ENCODE assay signal across 8 cellular contexts in the genomic region with DNA sequence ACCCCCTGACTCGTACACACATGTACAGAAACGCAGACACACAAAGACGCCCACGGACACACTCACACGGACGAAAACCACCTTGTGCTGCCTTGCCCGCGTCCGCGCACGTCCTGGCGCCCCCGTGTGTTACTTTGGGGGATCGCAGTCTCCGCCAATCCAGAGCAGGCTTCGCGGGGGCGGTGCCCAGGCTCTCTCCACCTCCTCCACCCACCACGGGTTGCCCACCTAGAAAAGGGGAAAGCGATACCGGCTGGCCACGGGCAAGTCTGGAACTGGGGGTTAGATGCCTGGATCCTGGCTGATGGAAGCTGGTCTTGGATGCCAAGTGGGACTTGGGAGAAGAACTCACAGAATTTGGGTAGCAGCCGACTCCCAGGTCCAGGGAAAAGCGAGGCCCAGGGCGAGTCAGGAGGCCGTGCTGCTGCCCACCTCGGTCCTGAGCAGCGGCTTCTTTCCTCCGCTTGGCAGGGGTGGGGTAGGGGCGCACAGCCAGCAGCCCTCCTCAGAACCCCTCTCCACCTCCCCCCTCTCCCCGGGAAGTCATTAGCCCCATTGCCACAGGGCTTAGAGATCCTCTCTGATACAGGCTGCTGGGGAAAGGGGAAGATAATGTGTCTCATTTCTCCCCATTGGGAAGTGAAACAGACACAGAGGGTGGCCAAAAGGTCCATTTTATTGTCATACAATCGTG. TPM values are rescaled to one million over a fixed set of nuclear protein-coding genes. Genes with fewer than 3 reads are reported as not detected.
A peak's percentile ranks its signal among the peaks of the same experiment; 100 is the strongest.
DNase-seq lines count a peak whose midpoint lies in the region; ATAC-seq and TF ChIP-seq lines count a peak whose summit lies in the region.

No MANE protein-coding gene starts in this region.

- peak overlapping the region in 1 of 2 donors; percentile 88 for H3K4me3 Mint-ChIP-seq in CD14-positive monocyte
- peak overlapping the region; percentile 1 for H3K4me3 Mint-ChIP-seq in natural killer cell

- WGBS in esophagus muscularis mucosa = 0% methylated on average over 17 of the region's 32 CpGs

- peaks cover 8 to 57% (median 36%) of the 10 kb centered on the region in 7 donors for H3K9me3 Mint-ChIP-seq in CD14-positive monocyte
- no peaks in the 10 kb centered on the region for H3K9me3 Mint-ChIP-seq in natural killer cell

- TF ChIP-seq EP300 in esophagus muscularis mucosa (IDR thresholded peaks at IDR 0.05) = no peak

- TF ChIP-seq CTCF in CD14-positive monocyte (IDR thresholded peaks at IDR 0.05) = peak; percentile 89
- TF ChIP-seq CTCF in esophagus muscularis mucosa (IDR thresholded peaks at IDR 0.05) = peak; percentile 73 to 93 (median 75)
- TF ChIP-seq CTCF in natural killer cell (IDR thresholded peaks at IDR 0.05) = peak; percentile 88

- no peak for TF ChIP-seq POLR2A in esophagus muscularis mucosa (IDR thresholded peaks at IDR 0.05; ENCODE audit: low read depth)

- peak; percentile 63 for DNase-seq in CD14-positive monocyte (ENCODE audit: low spot score)
- peak; percentile 89 for DNase-seq in OCI-M1 (lab: John Stamatoyannopoulos, UW)
- DNase-seq in activated T-cell treated with anti-CD3 and anti-CD28 coated beads for 48 hours (ENCODE audit: low read depth) = peak; percentile 79
- DNase-seq in esophagus muscularis mucosa (ENCODE audit: extremely low spot score) = no peak
- DNase-seq in natural killer cell = peak; percentile 82
- DNase-seq in stimulated activated naive CD8-positive, alpha-beta T cell treated with anti-CD3 and anti-CD28 coated beads, Interleukin-15, Interleukin-2, amounts not matched to agents 100 U/mL and 50 U/mL, for 24 hours = peak; percentile 88
- no peak for DNase-seq in NCI-H187 treated with DMSO at 0.1 percent for 48 hours (lab: John Stamatoyannopoulos, UW)

- peaks cover 48 to 66% (median 53%) of the 10 kb centered on the region in 4 donors for H3K4me1 ChIP-seq in esophagus muscularis mucosa

- H3K4me1 Mint-ChIP-seq in CD14-positive monocyte (peaks cover 68% of the 10 kb centered on the region), natural killer cell (peaks cover 45 to 75% of the 10 kb centered on the region in 2 donors)

- no peaks in the 10 kb centered on the region for H3K36me3 ChIP-seq in esophagus muscularis mucosa

- ATAC-seq in HG02610 (IDR thresholded peaks at IDR 0.05; ENCODE audit: unreplicated experiment) (peak; percentile 44), natural killer cell (peak; percentile 65 to 74 (median 66))
- ATAC-seq in stimulated activated naive CD8-positive, alpha-beta T cell treated with anti-CD3 and anti-CD28 coated beads, Interleukin-15, Interleukin-2, amounts not matched to agents 100 U/mL and 50 U/mL, for 24 hours = peak; percentile 27

- H3K36me3 Mint-ChIP-seq in CD14-positive monocyte = peaks cover 21 to 37% of the 10 kb centered on the region in 2 donors
- H3K36me3 Mint-ChIP-seq in natural killer cell = no peaks in the 10 kb centered on the region

- intact Hi-C loops in CD14-positive monocyte (cut with micrococcal nuclease) (loop anchor here in 1 of 2 donors (2.0 kb wide), 1 partner anchor 15 kb away; no protein-coding TSS in a partner anchor), esophagus muscularis mucosa (cut with DNase I) (loop anchor here (1.0 kb wide), 1 partner anchor 26 kb away; no protein-coding TSS in a partner anchor), natural killer cell (cut with micrococcal nuclease) (loop anchor here (1.0 to 2.0 kb wide), 2 partner anchors 26 to 93 kb away; no protein-coding TSS in a partner anchor)

- H3K4me3 ChIP-seq in esophagus muscularis mucosa = no peak overlapping the region

- H3K27me3 Mint-ChIP-seq in CD14-positive monocyte (ENCODE audit: low read depth in 3 of 3) (peaks cover 98 to 100% (median 98%) of the 10 kb centered on the region in 3 donors), natural killer cell (ENCODE audit: low read depth in 2 of 2) (peaks cover 73 to 77% of the 10 kb centered on the region in 2 donors)

- peaks cover 25 to 100% (median 99%) of the 10 kb centered on the region in 4 donors for H3K27me3 ChIP-seq in esophagus muscularis mucosa

- H3K27ac Mint-ChIP-seq in CD14-positive monocyte = peak overlapping the region in 4 of 7 donors; percentile 40 to 89 (median 71)
- H3K27ac Mint-ChIP-seq in natural killer cell = peak overlapping the region in 1 of 2 donors; percentile 66

- no peak overlapping the region for H3K27ac ChIP-seq in esophagus muscularis mucosa (replicated peaks in 1 of 4)

- no peaks in the 10 kb centered on the region for H3K9me3 ChIP-seq in esophagus muscularis mucosa

RNA-seq across cellular contexts. Expression of a gene that starts 4.6 kb away (rescaled TPM):
- polyA plus RNA-seq in CD14-positive monocyte = not detected
- total RNA-seq in esophagus muscularis mucosa (under 1 TPM in 3 of 4 donors, not detected in 1; 0.23 to 0.33 (median 0.26) TPM), natural killer cell (not detected)

RNA-seq across cellular contexts. Expression of a gene that starts 10.1 kb away (rescaled TPM):
- not detected for polyA plus RNA-seq in CD14-positive monocyte
- total RNA-seq in esophagus muscularis mucosa (not detected), natural killer cell (not detected)

RNA-seq across cellular contexts. Expression of a gene that starts 15.7 kb away (rescaled TPM):
- 10 to 100 TPM; 10.1 to 10.9 TPM for polyA plus RNA-seq in CD14-positive monocyte
- total RNA-seq in esophagus muscularis mucosa = 10 to 100 TPM; 28.2 to 44.4 (median 35.5) TPM
- total RNA-seq in natural killer cell = 1 to 10 TPM; 4.3 to 7.0 (median 5.0) TPM

RNA-seq across cellular contexts. Expression of a gene that starts 30.9 kb away (rescaled TPM):
- not detected for polyA plus RNA-seq in CD14-positive monocyte
- total RNA-seq in esophagus muscularis mucosa = under 1 TPM in 1 of 4 donors, not detected in 3; 0.17 TPM
- total RNA-seq in natural killer cell = not detected

RNA-seq across cellular contexts. Expression of a gene that starts 43.1 kb away (rescaled TPM):
- polyA plus RNA-seq in CD14-positive monocyte = under 1 TPM; 0.07 to 0.16 TPM
- total RNA-seq in esophagus muscularis mucosa = 10 to 100 TPM in 2 of 4 donors, 1 to 10 TPM in 2; 9.4 to 54.2 (median 18.2) TPM
- 1 to 10 TPM in 2 of 3 donors, under 1 TPM in 1; 0.48 to 5.5 (median 1.1) TPM for total RNA-seq in natural killer cell

Comparison
In these comparisons a context has a peak if more than half of its experiments do, and no peak if none do; other contexts are left out.
1. DNase-seq: peak in CD14-positive monocyte (single experiment), OCI-M1 (single experiment), activated T-cell treated with anti-CD3 and anti-CD28 coated beads for 48 hours (single experiment), natural killer cell (single experiment) and stimulated activated naive CD8-positive, alpha-beta T cell treated with anti-CD3 and anti-CD28 coated beads, Interleukin-15, Interleukin-2, amounts not matched to agents 100 U/mL and 50 U/mL, for 24 hours (single experiment); none in esophagus muscularis mucosa (single experiment) and NCI-H187 treated with DMSO at 0.1 percent for 48 hours (single experiment).
2. Peak in every context shown above with its lines, with median percentiles within 50 percentile points of each other: CTCF ChIP-seq and ATAC-seq.